ENCODE assay signal across 8 cellular contexts in the genomic region with DNA sequence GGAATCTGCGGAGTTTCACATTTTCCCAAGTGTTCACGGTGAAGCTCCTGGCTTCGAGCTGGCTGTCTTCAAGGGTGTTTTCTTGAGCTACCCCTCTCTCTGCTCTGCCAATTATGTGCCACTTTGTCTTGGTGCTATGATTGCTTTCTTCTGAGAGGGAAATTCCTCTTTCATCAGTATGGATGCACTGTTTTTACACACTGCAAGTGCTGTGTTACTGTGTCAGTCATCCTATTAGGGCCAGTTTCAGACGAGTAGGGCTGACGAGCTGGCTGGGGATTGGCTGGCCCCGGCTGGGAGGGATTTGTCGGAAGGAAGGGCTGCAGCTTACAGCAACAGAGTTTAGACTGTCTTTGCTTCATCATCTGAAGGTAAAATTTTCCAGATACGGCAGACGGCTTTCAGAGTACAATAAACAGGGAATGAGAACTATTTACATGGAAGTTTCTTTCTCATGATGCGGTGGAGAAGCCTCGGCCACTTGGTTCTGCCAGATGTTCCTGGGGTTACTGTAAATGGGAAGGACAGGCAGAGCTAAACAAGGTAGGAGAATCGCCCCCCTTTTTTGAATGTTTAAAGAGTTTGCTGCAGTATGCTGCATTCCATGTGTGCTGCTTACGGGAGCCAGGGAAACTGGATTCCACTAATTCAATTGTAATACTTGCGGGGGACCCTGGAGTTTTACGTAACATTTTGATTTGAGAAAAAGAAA. TPM values are rescaled to one million over a fixed set of nuclear protein-coding genes. Genes with fewer than 3 reads are reported as not detected.
DNase-seq lines count a peak whose midpoint lies in the region; ATAC-seq, FAIRE-seq and TF ChIP-seq lines count a peak whose summit lies in the region.

A gene with protein sequence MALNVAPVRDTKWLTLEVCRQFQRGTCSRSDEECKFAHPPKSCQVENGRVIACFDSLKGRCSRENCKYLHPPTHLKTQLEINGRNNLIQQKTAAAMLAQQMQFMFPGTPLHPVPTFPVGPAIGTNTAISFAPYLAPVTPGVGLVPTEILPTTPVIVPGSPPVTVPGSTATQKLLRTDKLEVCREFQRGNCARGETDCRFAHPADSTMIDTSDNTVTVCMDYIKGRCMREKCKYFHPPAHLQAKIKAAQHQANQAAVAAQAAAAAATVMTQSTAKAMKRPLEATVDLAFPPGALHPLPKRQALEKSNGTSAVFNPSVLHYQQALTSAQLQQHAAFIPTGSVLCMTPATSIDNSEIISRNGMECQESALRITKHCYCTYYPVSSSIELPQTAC (plus strand): TSS at position 345 of the 712 bp plus-strand sequence. CDS start 53,903 bp downstream, outside the sequence.

- H4K20me1 ChIP-seq in smooth muscle cell (ENCODE audit: low read depth): peaks cover 26% of the 10 kb centered on the region

- peak; percentile 93 for DNase-seq in A673 (ENCODE audit: low spot score)
- DNase-seq in NCI-H2171 treated with DMSO at 0.1 percent for 48 hours (lab: John Stamatoyannopoulos, UW): peak; percentile 97
- peak; percentile 63 for DNase-seq in WTC11 (ENCODE audit: low spot score)
- peak; percentile 94 for DNase-seq in bronchial epithelial cell (ENCODE audit: low read depth)
- peak; percentile 78 to 81 (median 81) for DNase-seq in immature natural killer cell
- DNase-seq in smooth muscle cell (lab: John Stamatoyannopoulos, UW; ENCODE audit: unreplicated experiment): peak; percentile 41

- H3K4me3 ChIP-seq in A673 (ENCODE audit: low read depth, low read length, poor library complexity, severe bottlenecking) (peak within 1 kb of the TSS; percentile 62), bronchial epithelial cell (ENCODE audit: low read depth, low read length) (peak within 1 kb of the TSS; percentile 51), smooth muscle cell (peak within 1 kb of the TSS; percentile 82)

- H3K4me1 ChIP-seq in A673 (ENCODE audit: insufficient read depth, low read length, poor library complexity, severe bottlenecking) (peaks cover 30% of the 10 kb centered on the region), smooth muscle cell (ENCODE audit: low read depth) (peaks cover 28% of the 10 kb centered on the region)

- H3K9ac ChIP-seq in smooth muscle cell (ENCODE audit: low read depth): peak within 1 kb of the TSS; percentile 96

- H3K27me3 Mint-ChIP-seq in WTC11 (ENCODE audit: low read depth): peaks cover 93% of the 10 kb centered on the region
- peaks cover 0 to 6% (median 5%) of the 10 kb centered on the region in 3 donors for H3K27me3 Mint-ChIP-seq in immature natural killer cell (ENCODE audit: low read depth in 3 of 3)

- TF ChIP-seq CTCF in A673 (conservative IDR thresholded peaks at IDR 0.05; ENCODE audit: low read depth, low read length) (no peak), WTC11 (IDR thresholded peaks at IDR 0.05) (no peak), bronchial epithelial cell (IDR thresholded peaks at IDR 0.05; ENCODE audit: insufficient read depth, low read length, severe bottlenecking) (no peak), smooth muscle cell (IDR thresholded peaks at IDR 0.05; ENCODE audit: borderline replicate concordance, insufficient read depth, poor library complexity, severe bottlenecking) (no peak)

- H3K79me2 ChIP-seq in smooth muscle cell (ENCODE audit: low read depth): peaks cover 46% of the 10 kb centered on the region

- H3K4me1 Mint-ChIP-seq in WTC11: peaks cover 35% of the 10 kb centered on the region
- H3K4me1 Mint-ChIP-seq in immature natural killer cell: peaks cover 46 to 51% of the 10 kb centered on the region in 2 donors

- H3K4me2 ChIP-seq in smooth muscle cell: peak within 1 kb of the TSS; percentile 95

- H3K27ac ChIP-seq in A673 (ENCODE audit: low read depth, low read length, poor library complexity, severe bottlenecking) (peak within 1 kb of the TSS; percentile 72), smooth muscle cell (ENCODE audit: low read depth) (peak within 1 kb of the TSS; percentile 95)

- H3K36me3 ChIP-seq in A673 (ENCODE audit: insufficient read depth, low read length, poor library complexity, severe bottlenecking) (no peaks in the 10 kb centered on the region), bronchial epithelial cell (ENCODE audit: control insufficient read depth, insufficient read depth, low read length) (no peaks in the 10 kb centered on the region), smooth muscle cell (ENCODE audit: low read depth) (no peaks in the 10 kb centered on the region)

- CTCF ChIA-PET in A673 (lab: Charles Lee) (no interaction called here), WTC11 (lab: Charles Lee) (interaction anchor here (0.6 to 6.8 kb wide), 10 partner anchors 10 to 211 kb away, joined by 3 to 37 read pairs (median 5); no protein-coding TSS in a partner anchor)

- H3K27ac Mint-ChIP-seq in WTC11 (peak within 1 kb of the TSS; percentile 83), immature natural killer cell (peak within 1 kb of the TSS; percentile 91 to 99 (median 95))

- POLR2A ChIA-PET in A673 (lab: Charles Lee; ENCODE audit: low non-redundant PET): no interaction called here
- POLR2A ChIA-PET in WTC11 (lab: Charles Lee): no interaction called here

- H3F3A ChIP-seq in smooth muscle cell (ENCODE audit: low read depth): peaks cover 5% of the 10 kb centered on the region

- peak within 1 kb of the TSS; percentile 78 for H3K4me3 Mint-ChIP-seq in WTC11
- H3K4me3 Mint-ChIP-seq in immature natural killer cell: peak within 1 kb of the TSS; percentile 88 to 98 (median 93)

- intact Hi-C loops in A673 (cut with micrococcal nuclease; ENCODE audit: unreplicated experiment): loop anchor here (5.0 kb wide), 2 partner anchors 95 to 120 kb away; no protein-coding TSS in a partner anchor

- H3K36me3 Mint-ChIP-seq in WTC11: no peaks in the 10 kb centered on the region
- H3K36me3 Mint-ChIP-seq in immature natural killer cell: no peaks in the 10 kb centered on the region

- peak; percentile 95 for ATAC-seq in GM18870 (IDR thresholded peaks at IDR 0.05; ENCODE audit: unreplicated experiment)
- peak; percentile 96 for ATAC-seq in HG03108 (IDR thresholded peaks at IDR 0.05; ENCODE audit: unreplicated experiment)
- peak; percentile 96 for ATAC-seq in WTC11

- BruUV-seq in A673 (replicated peaks; lab: Mats Ljungman, UMichigan): TSS peak; percentile 73

- H3K9me3 ChIP-seq in A673 (ENCODE audit: low read depth, low read length, poor library complexity, severe bottlenecking) (no peaks in the 10 kb centered on the region), smooth muscle cell (replicated peaks; ENCODE audit: low read depth) (no peaks in the 10 kb centered on the region)

- peak within 1 kb of the TSS; percentile 0 for H2AFZ ChIP-seq in smooth muscle cell (ENCODE audit: low read depth)

- FAIRE-seq in bronchial epithelial cell (lab: Jason Lieb, UNC): peak; percentile 76

- H3K9me3 Mint-ChIP-seq in WTC11 (no peaks in the 10 kb centered on the region), immature natural killer cell (no peaks in the 10 kb centered on the region)

- 14% methylated on average over 15 of the region's 15 CpGs for WGBS in smooth muscle cell (ENCODE audit: low lambda C conversion rate)

- H3K27me3 ChIP-seq in A673 (replicated peaks; ENCODE audit: insufficient read depth, low read depth, low read length, poor library complexity) (no peaks in the 10 kb centered on the region), bronchial epithelial cell (ENCODE audit: control insufficient read depth, insufficient read depth, low read length) (no peaks in the 10 kb centered on the region), smooth muscle cell (ENCODE audit: low read depth) (no peaks in the 10 kb centered on the region)

TF ChIP-seq in WTC11, 78 proteins besides CTCF, POLR2A, EP300 and RAD21 (continues in another document):
- TF ChIP-seq, protein P1, sequence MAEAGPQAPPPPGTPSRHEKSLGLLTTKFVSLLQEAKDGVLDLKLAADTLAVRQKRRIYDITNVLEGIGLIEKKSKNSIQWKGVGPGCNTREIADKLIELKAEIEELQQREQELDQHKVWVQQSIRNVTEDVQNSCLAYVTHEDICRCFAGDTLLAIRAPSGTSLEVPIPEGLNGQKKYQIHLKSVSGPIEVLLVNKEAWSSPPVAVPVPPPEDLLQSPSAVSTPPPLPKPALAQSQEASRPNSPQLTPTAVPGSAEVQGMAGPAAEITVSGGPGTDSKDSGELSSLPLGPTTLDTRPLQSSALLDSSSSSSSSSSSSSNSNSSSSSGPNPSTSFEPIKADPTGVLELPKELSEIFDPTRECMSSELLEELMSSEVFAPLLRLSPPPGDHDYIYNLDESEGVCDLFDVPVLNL (CRISPR knock-in tag; IDR thresholded peaks at IDR 0.05; ENCODE audit: borderline replicate concordance, low read depth): no peak
- no peak for TF ChIP-seq CREB1 (CRISPR knock-in tag; IDR thresholded peaks at IDR 0.05)
- no peak for TF ChIP-seq ZNF219 (CRISPR knock-in tag; IDR thresholded peaks at IDR 0.05; ENCODE audit: borderline replicate concordance)
- no peak for TF ChIP-seq HMGA2 (CRISPR knock-in tag; IDR thresholded peaks at IDR 0.05)
- TF ChIP-seq KAT7 (CRISPR knock-in tag; IDR thresholded peaks at IDR 0.05; ENCODE audit: borderline replicate concordance): no peak
- TF ChIP-seq GRHL2 (CRISPR knock-in tag; IDR thresholded peaks at IDR 0.05; ENCODE audit: insufficient replicate concordance, severe bottlenecking): no peak
- no peak for TF ChIP-seq ZNF423 (CRISPR knock-in tag; IDR thresholded peaks at IDR 0.05)
- TF ChIP-seq NFATC4 (CRISPR knock-in tag; IDR thresholded peaks at IDR 0.05): no peak

RNA-seq across cellular contexts. Expression of the gene that starts here (rescaled TPM):
- total RNA-seq in A673 (2021) (12.0 TPM in 2 replicates), WTC11 (2021) (0.85 to 1.9 TPM (median 1.7 TPM) in 3 replicates), bronchial epithelial cell (12.4 and 12.7 TPM in 2 replicates), smooth muscle cell (120 and 147 TPM in 2 replicates)
- polyA plus RNA-seq in immature natural killer cell (10 to 100 TPM; 11.7 to 19.4 (median 18.6) TPM), smooth muscle cell (33.7 and 34.9 TPM in 2 replicates)

Comparison
In these comparisons a context has a peak if more than half of its experiments do, and no peak if none do; other contexts are left out.
1. Peak in every context shown above with its lines: DNase-seq, ATAC-seq, H3K4me3 ChIP-seq and H3K27ac ChIP-seq.
2. DNase-seq: peak in every context shown above with its lines; median percentile 97 in NCI-H2171 treated with DMSO at 0.1 percent for 48 hours; 94 in bronchial epithelial cell; 93 in A673; 81 in immature natural killer cell; 63 in WTC11; 41 in smooth muscle cell.